In genomic region chr1:155487537-155487936, GRCh38 we compare ENCODE assay signal across 32 cellular contexts.
"Had no signal": no experiment of that assay in that cellular context is flagged by ENCODE, and none has a peak within 500 bp of the region (broad histone marks: within the 10 kb centered on the region; RNA-seq: fewer than 3 reads in every experiment).

No MANE protein-coding gene starts in this region.

- H3K27me3 Mint-ChIP-seq: activated CD4-positive, alpha-beta memory T cell treated with anti-CD3 and anti-CD28 coated beads, Interleukin-2, amount 10 ng/mL, durations not matched to agents 7 days and 5 days; activated CD4-positive, alpha-beta T cell treated with anti-CD3 and anti-CD28 coated beads, Interleukin-2, amount 10 ng/mL, durations not matched to agents 7 days and 5 days; activated naive CD4-positive, alpha-beta T cell treated with anti-CD3 and anti-CD28 coated beads, Interleukin-2, amount 10 ng/mL, durations not matched to agents 7 days and 5 days; activated naive CD8-positive, alpha-beta T cell treated with anti-CD3 and anti-CD28 coated beads, Interleukin-2, amount 10 ng/mL, durations not matched to agents 7 days and 5 days; activated T-cell treated with anti-CD3 and anti-CD28 coated beads, Interleukin-2, amount 50 U/mL, for 24 hours; dendritic cell treated with granulocyte-macrophage colony-stimulating factor and Interleukin-4, amounts not matched to agents 40 ng/mL and 50 ng/mL, for 4 days had no signal

- H3K4me1 ChIP-seq: ascending aorta, breast epithelium, foreskin keratinocyte, gastrocnemius medialis had no signal

- ATAC-seq: activated naive CD4-positive, alpha-beta T cell treated with anti-CD3 and anti-CD28 coated beads, Interleukin-2, amount 50 U/mL, for 72 hours; activated T-cell treated with anti-CD3 and anti-CD28 coated beads, Interleukin-2, amount 50 U/mL, for 72 hours; esophagus mucosa; foreskin keratinocyte; gastrocnemius medialis; heart left ventricle; WTC11 had no signal

- H3K4me3 ChIP-seq: ascending aorta, breast epithelium, cardiac muscle cell, coronary artery, dorsolateral prefrontal cortex, gastrocnemius medialis, heart left ventricle had no signal

- H3K27ac Mint-ChIP-seq: activated CD4-positive, alpha-beta memory T cell treated with anti-CD3 and anti-CD28 coated beads, Interleukin-2, amount 10 ng/mL, durations not matched to agents 7 days and 5 days; activated CD4-positive, alpha-beta T cell treated with anti-CD3 and anti-CD28 coated beads, Interleukin-2, amount 10 ng/mL, durations not matched to agents 7 days and 5 days; activated naive CD4-positive, alpha-beta T cell treated with anti-CD3 and anti-CD28 coated beads, Interleukin-2, amount 10 ng/mL, durations not matched to agents 7 days and 5 days; activated naive CD4-positive, alpha-beta T cell treated with anti-CD3 and anti-CD28 coated beads, Interleukin-2, amount 50 U/mL, for 72 hours; activated naive CD8-positive, alpha-beta T cell treated with anti-CD3 and anti-CD28 coated beads, Interleukin-2, amount 10 ng/mL, durations not matched to agents 7 days and 5 days; activated T-cell treated with anti-CD3 and anti-CD28 coated beads, Interleukin-2, amount 50 U/mL, for 24 hours; activated T-cell treated with anti-CD3 and anti-CD28 coated beads, Interleukin-2, amount 50 U/mL, for 72 hours; brain; dendritic cell treated with granulocyte-macrophage colony-stimulating factor and Interleukin-4, amounts not matched to agents 40 ng/mL and 50 ng/mL, for 4 days; endodermal cell; WTC11 had no signal

- H3K36me3 Mint-ChIP-seq: activated naive CD4-positive, alpha-beta T cell treated with anti-CD3 and anti-CD28 coated beads, Interleukin-2, amount 50 U/mL, for 72 hours had no signal

- H3K36me3 ChIP-seq: ascending aorta, breast epithelium, gastrocnemius medialis, heart left ventricle had no signal

- H3K4me1 Mint-ChIP-seq: brain, endodermal cell, WTC11 had no signal

- H3K9me3 ChIP-seq: ascending aorta, breast epithelium, gastrocnemius medialis, heart left ventricle had no signal

- H3K27ac ChIP-seq: ascending aorta, breast epithelium, cardiac muscle cell, coronary artery, foreskin keratinocyte, gastrocnemius medialis, heart left ventricle had no signal

- DNase-seq: activated CD4-positive, alpha-beta memory T cell treated with anti-CD3 and anti-CD28 coated beads, Interleukin-2, amount 10 ng/mL, durations not matched to agents 7 days and 5 days; activated CD4-positive, alpha-beta T cell treated with anti-CD3 and anti-CD28 coated beads for 1 hour; activated CD4-positive, alpha-beta T cell treated with anti-CD3 and anti-CD28 coated beads for 4 hours; activated CD4-positive, alpha-beta T cell treated with anti-CD3 and anti-CD28 coated beads, Interleukin-2, amount 10 ng/mL, durations not matched to agents 7 days and 5 days; activated CD4-positive, alpha-beta T cell treated with anti-CD3 and anti-CD28 coated beads, Interleukin-2, amount 50 U/mL, for 4 hours; activated CD8-positive, alpha-beta memory T cell treated with anti-CD3 and anti-CD28 coated beads, Interleukin-2, amount 50 U/mL, for 48 hours; activated gamma-delta T cell; activated naive CD4-positive, alpha-beta T cell; activated naive CD4-positive, alpha-beta T cell treated with anti-CD3 and anti-CD28 coated beads, Interleukin-2, amount 10 ng/mL, durations not matched to agents 7 days and 5 days; activated naive CD8-positive, alpha-beta T cell treated with anti-CD3 and anti-CD28 coated beads, Interleukin-2, amount 10 ng/mL, durations not matched to agents 7 days and 5 days; activated T-cell treated with anti-CD3 and anti-CD28 coated beads for 4 hours; activated T-cell treated with anti-CD3 and anti-CD28 coated beads, Interleukin-2, amount 50 U/mL, for 24 hours; activated T-cell treated with anti-CD3 and anti-CD28 coated beads, Interleukin-2, amount 50 U/mL, for 72 hours; central memory CD4-positive, alpha-beta T cell; cerebellar nuclear complex; dorsolateral prefrontal cortex; effector memory CD4-positive, alpha-beta T cell; endodermal cell; foreskin keratinocyte; gastrocnemius medialis; glutamatergic neuron; heart left ventricle; T-helper 2 cell had no signal

- H3K9me3 Mint-ChIP-seq: activated CD4-positive, alpha-beta memory T cell treated with anti-CD3 and anti-CD28 coated beads, Interleukin-2, amount 10 ng/mL, durations not matched to agents 7 days and 5 days; activated CD4-positive, alpha-beta T cell treated with anti-CD3 and anti-CD28 coated beads, Interleukin-2, amount 10 ng/mL, durations not matched to agents 7 days and 5 days; activated naive CD4-positive, alpha-beta T cell treated with anti-CD3 and anti-CD28 coated beads, Interleukin-2, amount 10 ng/mL, durations not matched to agents 7 days and 5 days; activated naive CD4-positive, alpha-beta T cell treated with anti-CD3 and anti-CD28 coated beads, Interleukin-2, amount 50 U/mL, for 72 hours; activated naive CD8-positive, alpha-beta T cell treated with anti-CD3 and anti-CD28 coated beads, Interleukin-2, amount 10 ng/mL, durations not matched to agents 7 days and 5 days; activated T-cell treated with anti-CD3 and anti-CD28 coated beads, Interleukin-2, amount 50 U/mL, for 24 hours; activated T-cell treated with anti-CD3 and anti-CD28 coated beads, Interleukin-2, amount 50 U/mL, for 72 hours; dendritic cell treated with granulocyte-macrophage colony-stimulating factor and Interleukin-4, amounts not matched to agents 40 ng/mL and 50 ng/mL, for 4 days; endodermal cell had no signal

- H3K4me3 Mint-ChIP-seq: activated CD4-positive, alpha-beta memory T cell treated with anti-CD3 and anti-CD28 coated beads, Interleukin-2, amount 10 ng/mL, durations not matched to agents 7 days and 5 days; activated CD4-positive, alpha-beta T cell treated with anti-CD3 and anti-CD28 coated beads, Interleukin-2, amount 10 ng/mL, durations not matched to agents 7 days and 5 days; activated naive CD4-positive, alpha-beta T cell treated with anti-CD3 and anti-CD28 coated beads, Interleukin-2, amount 10 ng/mL, durations not matched to agents 7 days and 5 days; activated naive CD8-positive, alpha-beta T cell treated with anti-CD3 and anti-CD28 coated beads, Interleukin-2, amount 10 ng/mL, durations not matched to agents 7 days and 5 days; activated T-cell treated with anti-CD3 and anti-CD28 coated beads, Interleukin-2, amount 50 U/mL, for 24 hours; activated T-cell treated with anti-CD3 and anti-CD28 coated beads, Interleukin-2, amount 50 U/mL, for 72 hours; brain; dendritic cell treated with granulocyte-macrophage colony-stimulating factor and Interleukin-4, amounts not matched to agents 40 ng/mL and 50 ng/mL, for 4 days; endodermal cell; WTC11 had no signal

- H3K27me3 ChIP-seq: ascending aorta, breast epithelium, cardiac muscle cell, dorsolateral prefrontal cortex, foreskin keratinocyte, gastrocnemius medialis, heart left ventricle had no signal
